In genomic region chr7:69962856-69963149, GRCh38 we compare ENCODE assay signal across 12 cellular contexts.
A peak's percentile ranks its signal among the peaks of the same experiment; 100 is the strongest.
DNase-seq lines count a peak whose midpoint lies in the region; ATAC-seq and TF ChIP-seq lines count a peak whose summit lies in the region.
"Had no signal": no experiment of that assay in that cellular context is flagged by ENCODE, and none has a peak within 500 bp of the region (broad histone marks: within the 10 kb centered on the region; RNA-seq: fewer than 3 reads in every experiment).

No MANE protein-coding gene starts in this region.

- no peaks in the 10 kb centered on the region for H3K9me3 Mint-ChIP-seq in H9
- H3K9me3 Mint-ChIP-seq: natural killer cell treated with Interleukin-12 subunit alpha and Interleukin-12 subunit beta and Interleukin-15 and Interleukin-18, amount 100 ng/mL, for 72 hours had no signal

- no peak overlapping the region for H3K9ac ChIP-seq in H9 (ENCODE audit: extremely low read depth, insufficient read length, low read length)
- no peak overlapping the region for H3K9ac ChIP-seq in SK-N-MC (ENCODE audit: insufficient read length)

- peak overlapping the region; percentile 59 for H3K4me3 ChIP-seq in DOHH2 (ENCODE audit: low read length)
- H3K4me3 ChIP-seq in SK-N-MC: 0 out of 2 replicates have a peak overlapping the region, but pooled peaks have one; percentile 14
- no peak overlapping the region for H3K4me3 ChIP-seq in lower lobe of right lung
- H3K4me3 ChIP-seq in WERI-Rb-1 (ENCODE audit: low read depth, low read length): no peak overlapping the region

- H4K5ac ChIP-seq in H9 (ENCODE audit: insufficient read length, low read depth, low read length): no peak overlapping the region

- H3K27ac ChIP-seq in DOHH2 (ENCODE audit: low read depth, low read length): peak overlapping the region; percentile 85
- no peak overlapping the region for H3K27ac ChIP-seq in H9 (ENCODE audit: insufficient read length, low read depth, low read length)
- H3K27ac ChIP-seq in SK-N-MC: no peak overlapping the region
- no peak overlapping the region for H3K27ac ChIP-seq in lower lobe of right lung
- no peak overlapping the region for H3K27ac ChIP-seq in WERI-Rb-1

- TF ChIP-seq CTCF in DOHH2 (IDR thresholded peaks at IDR 0.05; ENCODE audit: low read depth, low read length, poor library complexity, severe bottlenecking) (no peak), H9 (conservative IDR thresholded peaks at IDR 0.05) (no peak), lower lobe of right lung (IDR thresholded peaks at IDR 0.05) (no peak), WERI-Rb-1 (IDR thresholded peaks at IDR 0.05; ENCODE audit: low read depth, low read length) (no peak)

- no peaks in the 10 kb centered on the region for H3K9me2 ChIP-seq in DOHH2 (replicated peaks; ENCODE audit: control insufficient read depth, low read length)

- no peak overlapping the region for H3K56ac ChIP-seq in H9 (ENCODE audit: insufficient read length, low read depth, low read length)

- H2BK5ac ChIP-seq in H9 (ENCODE audit: insufficient read length, low read length): no peak overlapping the region

- H3K18ac ChIP-seq in H9 (ENCODE audit: insufficient read length, low read depth, low read length): no peak overlapping the region

- no peak overlapping the region for H2BK15ac ChIP-seq in H9 (ENCODE audit: low read depth, low read length)

- no peak overlapping the region for H2BK120ac ChIP-seq in H9 (ENCODE audit: low read depth, low read length, poor library complexity, severe bottlenecking)

- H3K79me1 ChIP-seq in H9 (ENCODE audit: insufficient read depth, low read depth, low read length, poor library complexity, severe bottlenecking): no peaks in the 10 kb centered on the region

- peaks cover 28% of the 10 kb centered on the region for H3F3A ChIP-seq in DOHH2 (ENCODE audit: control insufficient read depth, insufficient read depth)

- H3T11ph ChIP-seq in H9 (ENCODE audit: low read length): no peak overlapping the region

- no peaks in the 10 kb centered on the region for H3K36me3 Mint-ChIP-seq in H9 (ENCODE audit: insufficient read depth in 1 of 3, low read depth in 3 of 3)
- H3K36me3 Mint-ChIP-seq: natural killer cell treated with Interleukin-12 subunit alpha and Interleukin-12 subunit beta and Interleukin-15 and Interleukin-18, amount 100 ng/mL, for 72 hours had no signal

- H3K79me2 ChIP-seq in DOHH2 (ENCODE audit: control insufficient read depth, low read length) (peaks cover 66% of the 10 kb centered on the region), H9 (ENCODE audit: insufficient read depth, low read length) (no peaks in the 10 kb centered on the region)

- H4K8ac ChIP-seq in H9 (replicated peaks; ENCODE audit: insufficient read length, low read depth, low read length): no peak overlapping the region

- H3K36me3 ChIP-seq in DOHH2 (ENCODE audit: control insufficient read depth, low read length): no peaks in the 10 kb centered on the region
- no peaks in the 10 kb centered on the region for H3K36me3 ChIP-seq in SK-N-MC (ENCODE audit: insufficient read depth, low read length)
- H3K36me3 ChIP-seq in lower lobe of right lung: no peaks in the 10 kb centered on the region
- H3K36me3 ChIP-seq in WERI-Rb-1: no peaks in the 10 kb centered on the region

- H3K23me2 ChIP-seq in H9 (ENCODE audit: insufficient read length, low read depth, low read length, poor library complexity, severe bottlenecking): no peaks in the 10 kb centered on the region

- H4K20me1 ChIP-seq in DOHH2 (ENCODE audit: control insufficient read depth, insufficient read depth, low read depth, low read length) (no peaks in the 10 kb centered on the region), H9 (ENCODE audit: control insufficient read depth, insufficient read depth, insufficient read length) (no peaks in the 10 kb centered on the region)

- peak overlapping the region; percentile 80 for H3K4me2 ChIP-seq in DOHH2 (ENCODE audit: low read length)
- peak overlapping the region; percentile 65 for H3K4me2 ChIP-seq in H9 (ENCODE audit: insufficient read depth, insufficient read length, low read length)

- H3K14ac ChIP-seq in H9 (ENCODE audit: insufficient read depth, low read length): no peak overlapping the region

- H3K27me3 Mint-ChIP-seq in H9 (ENCODE audit: low read depth): peaks cover 6% of the 10 kb centered on the region

- peak overlapping the region in 1 of 3 experiments; percentile 2; a peak in 1 of 7 replicates for H3K27ac Mint-ChIP-seq in H9
- H3K27ac Mint-ChIP-seq: natural killer cell treated with Interleukin-12 subunit alpha and Interleukin-12 subunit beta and Interleukin-15 and Interleukin-18, amount 100 ng/mL, for 72 hours had no signal

- no peak overlapping the region for H2BK12ac ChIP-seq in H9 (ENCODE audit: insufficient read length, low read depth, low read length)

- H2AK5ac ChIP-seq in H9 (ENCODE audit: insufficient read length, low read length): no peak overlapping the region

- H3K4me1 ChIP-seq in DOHH2 (ENCODE audit: control insufficient read depth, low read length) (peaks cover 93% of the 10 kb centered on the region), H9 (ENCODE audit: insufficient read depth, low read length) (peaks cover 13% of the 10 kb centered on the region; the same call in 1 of the 2 replicates), lower lobe of right lung (peaks cover 27% of the 10 kb centered on the region)

- DNase-seq in H9 (no peak), SK-N-MC (ENCODE audit: low read depth, low spot score) (no peak), lower lobe of right lung (no peak), NCI-H2171 (lab: John Stamatoyannopoulos, UW) (no peak), NCI-H146 treated with DMSO at 0.1 percent for 48 hours (lab: John Stamatoyannopoulos, UW; ENCODE audit: unreplicated experiment) (no peak), WERI-Rb-1 (no peak)
- DNase-seq: activated CD4-positive, CD25-positive, alpha-beta regulatory T cell; NCI-H510A had no signal

- no peak overlapping the region for H2AFZ ChIP-seq in H9 (ENCODE audit: low read length)

- H2BK20ac ChIP-seq in H9 (ENCODE audit: low read depth, low read length, poor library complexity, severe bottlenecking): no peak overlapping the region

- peak; percentile 70 to 88 for ATAC-seq in lower lobe of right lung
- no peak for ATAC-seq in HG03342 (IDR thresholded peaks at IDR 0.05; ENCODE audit: unreplicated experiment)
- ATAC-seq: esophagus mucosa; natural killer cell treated with Interleukin-12 subunit alpha and Interleukin-12 subunit beta and Interleukin-15 and Interleukin-18, amount 100 ng/mL, for 72 hours had no signal

- no peak overlapping the region for H3K23ac ChIP-seq in H9 (ENCODE audit: insufficient read length, low read depth, low read length)

- peaks cover 23 to 25% of the 10 kb centered on the region in 2 experiments for H3K4me1 Mint-ChIP-seq in H9

- no peak overlapping the region for H3K4ac ChIP-seq in H9 (ENCODE audit: low read depth, low read length)

- H3K4me3 Mint-ChIP-seq in H9: peak overlapping the region in 1 of 2 experiments; percentile 2; a peak in 1 of 5 replicates
- H3K4me3 Mint-ChIP-seq: natural killer cell treated with Interleukin-12 subunit alpha and Interleukin-12 subunit beta and Interleukin-15 and Interleukin-18, amount 100 ng/mL, for 72 hours had no signal

- no peak overlapping the region for H4K91ac ChIP-seq in H9 (ENCODE audit: insufficient read length, low read depth, low read length)

- H3K9me3 ChIP-seq in DOHH2 (ENCODE audit: control insufficient read depth, insufficient read depth, low read length): no peaks in the 10 kb centered on the region
- no peaks in the 10 kb centered on the region for H3K9me3 ChIP-seq in H9 (ENCODE audit: control insufficient read depth, low read depth, low read length)
- no peaks in the 10 kb centered on the region for H3K9me3 ChIP-seq in SK-N-MC (ENCODE audit: low read depth, low read length)
- no peaks in the 10 kb centered on the region for H3K9me3 ChIP-seq in lower lobe of right lung
- H3K9me3 ChIP-seq in WERI-Rb-1 (ENCODE audit: severe bottlenecking): no peaks in the 10 kb centered on the region

- no peaks in the 10 kb centered on the region for H3K27me3 ChIP-seq in DOHH2 (ENCODE audit: control insufficient read depth, low read length)
- no peaks in the 10 kb centered on the region for H3K27me3 ChIP-seq in H9 (ENCODE audit: insufficient read depth, low read length)
- no peaks in the 10 kb centered on the region for H3K27me3 ChIP-seq in lower lobe of right lung (ENCODE audit: low read depth)
- H3K27me3 ChIP-seq in WERI-Rb-1 (ENCODE audit: insufficient read depth, low read depth, severe bottlenecking): no peaks in the 10 kb centered on the region

- intact Hi-C loops in lower lobe of right lung (cut with DNase I): no loop called here

Comparison
In these comparisons a context has a peak if more than half of its experiments do, and no peak if none do; other contexts are left out.
1. H3K4me3 ChIP-seq: peak in DOHH2 (single experiment) and SK-N-MC (single experiment); none in lower lobe of right lung (single experiment) and WERI-Rb-1 (single experiment).